Comparison of ENCODE assay signal across 9 cellular contexts in genomic region chrX:48886586-48886985, GRCh38. TPM values are rescaled to one million over a fixed set of nuclear protein-coding genes. Genes with fewer than 3 reads are reported as not detected.
DNase-seq lines count a peak whose midpoint lies in the region; ATAC-seq, FAIRE-seq and TF ChIP-seq lines count a peak whose summit lies in the region.
"Not testable (repeated sequence)": the region's sequence is repeated elsewhere in the genome, so short reads cannot be mapped to it uniquely, and the experiment has no call there.
"Had no signal": no experiment of that assay in that cellular context is flagged by ENCODE, and none has a peak within 500 bp of the region (broad histone marks: within the 10 kb centered on the region; RNA-seq: fewer than 3 reads in every experiment).

No MANE protein-coding gene starts in this region.

- H3K4me2 ChIP-seq in A549, result not testable (repeated sequence)

- not testable (repeated sequence) for H3K4me1 Mint-ChIP-seq in chondrocyte (ENCODE audit: low read depth)
- peaks cover 11% of the 10 kb centered on the region for H3K4me1 Mint-ChIP-seq in stimulated activated effector memory CD8-positive, alpha-beta T cell treated with anti-CD3 and anti-CD28 coated beads, Interleukin-12 subunit alpha, Interleukin-12 subunit beta, amount 100 ng/mL, for 72 hours

- not testable (repeated sequence) for TF ChIP-seq POLR2A in A549 (IDR thresholded peaks at IDR 0.05; ENCODE audit: low read length)

- not testable (repeated sequence) for TF ChIP-seq EP300 in A549 (IDR thresholded peaks at IDR 0.05)

- H3K9me3 ChIP-seq in A549, result not testable (repeated sequence)

- not testable (repeated sequence) for H3K27me3 Mint-ChIP-seq in chondrocyte (ENCODE audit: low read depth)

- H3K36me3 Mint-ChIP-seq in chondrocyte (ENCODE audit: low read depth); stimulated activated effector memory CD8-positive, alpha-beta T cell treated with anti-CD3 and anti-CD28 coated beads, Interleukin-12 subunit alpha, Interleukin-12 subunit beta, amount 100 ng/mL, for 72 hours: not testable (repeated sequence)

- H3K4me1 ChIP-seq in A549, result not testable (repeated sequence)

- CTCF ChIA-PET in A549 (lab: Yijun Ruan, JAX), result interaction anchor here (0.7 to 1.3 kb wide), 2 partner anchors 11 to 29 kb away, joined by 3 read pairs; partner anchors contain the start of genes PQBP1 and TIMM17B

- TF ChIP-seq RAD21 in A549 (conservative IDR thresholded peaks at IDR 0.05 in 1 of 2, IDR thresholded peaks at IDR 0.05 in 1 of 2), result not testable (repeated sequence)

- not testable (repeated sequence) for H3K9me3 Mint-ChIP-seq in chondrocyte (ENCODE audit: low read depth); stimulated activated effector memory CD8-positive, alpha-beta T cell treated with anti-CD3 and anti-CD28 coated beads, Interleukin-12 subunit alpha, Interleukin-12 subunit beta, amount 100 ng/mL, for 72 hours

- WGBS in A549 (ENCODE audit: missing lambda C conversion rate), result 58% methylated on average over 5 of the region's 5 CpGs

- not testable (repeated sequence) for H3K27ac ChIP-seq in A549

- H3K4me3 ChIP-seq in A549, result not testable (repeated sequence)

- POLR2A ChIA-PET in A549 (lab: Yijun Ruan, JAX), result not testable (repeated sequence)

- not testable (repeated sequence) for H3K4me3 Mint-ChIP-seq in chondrocyte (ENCODE audit: unreplicated experiment); stimulated activated effector memory CD8-positive, alpha-beta T cell treated with anti-CD3 and anti-CD28 coated beads, Interleukin-12 subunit alpha, Interleukin-12 subunit beta, amount 100 ng/mL, for 72 hours

- DNase-seq in A549 (ENCODE audit: low read depth in 1 of 2, low spot score in 1 of 2); stimulated activated effector memory CD8-positive, alpha-beta T cell treated with anti-CD3 and anti-CD28 coated beads, Interleukin-12 subunit alpha, Interleukin-12 subunit beta, amount 100 ng/mL, for 72 hours (ENCODE audit: low spot score in 2 of 2): not testable (repeated sequence)
- peak; percentile 20 for DNase-seq in chondrocyte (ENCODE audit: low spot score)
- DNase-seq in mesenteric fat pad (ENCODE audit: low spot score), result peak; percentile 64
- DNase-seq in ureter (ENCODE audit: low spot score), result peak; percentile 1

- not testable (repeated sequence) for H3K27ac Mint-ChIP-seq in chondrocyte (ENCODE audit: unreplicated experiment)
- H3K27ac Mint-ChIP-seq in stimulated activated effector memory CD8-positive, alpha-beta T cell treated with anti-CD3 and anti-CD28 coated beads, Interleukin-12 subunit alpha, Interleukin-12 subunit beta, amount 100 ng/mL, for 72 hours, result peak overlapping the region; percentile 26

- not testable (repeated sequence) for ATAC-seq in A549; stimulated activated effector memory CD8-positive, alpha-beta T cell treated with anti-CD3 and anti-CD28 coated beads, Interleukin-12 subunit alpha, Interleukin-12 subunit beta, amount 100 ng/mL, for 72 hours

- FAIRE-seq in A549 (lab: Jason Lieb, UNC), result peak; percentile 39

- not testable (repeated sequence) for TF ChIP-seq CTCF in A549 (IDR thresholded peaks at IDR 0.05); chondrocyte (IDR thresholded peaks at IDR 0.05)

RNA-seq across cellular contexts. Expression of gene TIMM17B, which starts 11.0 kb away (rescaled TPM):
- polyA plus RNA-seq in A549 (2011; rRNA removed) (68.9 and 71.8 TPM in 2 replicates), A549 (2017; fragmentation: RNase III; extraction: RNeasy Plus Mini Kit Qiagen cat#74134 plus additional on column Dnase treatment) (71.9 to 76.9 TPM (median 73.3 TPM) in 3 replicates)
- 176 and 203 TPM in 2 replicates for polyA plus RNA-seq in A549 (2012; cell fraction: cytosol; rRNA removed)
- 162 and 173 TPM in 2 replicates for polyA plus RNA-seq in A549 (2012; cell fraction: nucleus; rRNA removed)
- 51.2 and 55.1 TPM in 2 replicates for polyA minus RNA-seq in A549 (2011; rRNA and poly(A)+ RNA removed)
- total RNA-seq in chondrocyte (37.7 to 41.6 TPM (median 38.0 TPM) in 3 replicates), mesenteric fat pad (22.1 TPM), ureter (50.6 TPM)

RNA-seq across cellular contexts. Expression of gene PQBP1, which starts 11.1 kb away (rescaled TPM):
- polyA plus RNA-seq in A549 (2011; rRNA removed), result 119 and 125 TPM in 2 replicates
- polyA plus RNA-seq in A549 (2012; cell fraction: cytosol; rRNA removed), result 169 and 209 TPM in 2 replicates
- polyA plus RNA-seq in A549 (2012; cell fraction: nucleus; rRNA removed), result 204 and 214 TPM in 2 replicates
- polyA plus RNA-seq in A549 (2017; fragmentation: RNase III; extraction: RNeasy Plus Mini Kit Qiagen cat#74134 plus additional on column Dnase treatment), result 140 to 158 TPM (median 147 TPM) in 3 replicates
- polyA minus RNA-seq in A549 (2011; rRNA and poly(A)+ RNA removed), result 95.1 and 139 TPM in 2 replicates
- total RNA-seq in chondrocyte, result 58.4 to 61.7 TPM (median 61.7 TPM) in 3 replicates
- 50.6 TPM for total RNA-seq in mesenteric fat pad
- 65.1 TPM for total RNA-seq in ureter

RNA-seq across cellular contexts. Expression of gene SLC35A2, which starts 24.9 kb away (rescaled TPM):
- polyA plus RNA-seq in A549 (2011; rRNA removed), result 39.4 and 64.2 TPM in 2 replicates
- 47.0 and 62.4 TPM in 2 replicates for polyA plus RNA-seq in A549 (2012; cell fraction: cytosol; rRNA removed)
- polyA plus RNA-seq in A549 (2012; cell fraction: nucleus; rRNA removed), result 71.5 and 82.6 TPM in 2 replicates
- polyA plus RNA-seq in A549 (2017; fragmentation: RNase III; extraction: RNeasy Plus Mini Kit Qiagen cat#74134 plus additional on column Dnase treatment), result 42.3 to 50.2 TPM (median 49.0 TPM) in 3 replicates
- 53.2 and 68.1 TPM in 2 replicates for polyA minus RNA-seq in A549 (2011; rRNA and poly(A)+ RNA removed)
- total RNA-seq in chondrocyte, result 32.3 to 39.2 TPM (median 38.9 TPM) in 3 replicates
- 24.5 TPM for total RNA-seq in mesenteric fat pad
- 38.4 TPM for total RNA-seq in ureter

RNA-seq across cellular contexts. Expression of gene PIM2, which starts 32.2 kb away (rescaled TPM):
- polyA plus RNA-seq in A549 (2011; rRNA removed), result 8.2 and 8.5 TPM in 2 replicates
- 10.0 and 11.2 TPM in 2 replicates for polyA plus RNA-seq in A549 (2012; cell fraction: cytosol; rRNA removed)
- 18.2 and 21.9 TPM in 2 replicates for polyA plus RNA-seq in A549 (2012; cell fraction: nucleus; rRNA removed)
- 7.9 to 8.8 TPM (median 7.9 TPM) in 3 replicates for polyA plus RNA-seq in A549 (2017; fragmentation: RNase III; extraction: RNeasy Plus Mini Kit Qiagen cat#74134 plus additional on column Dnase treatment)
- polyA minus RNA-seq in A549 (2011; rRNA and poly(A)+ RNA removed), result 9.0 and 12.3 TPM in 2 replicates
- total RNA-seq in chondrocyte, result 4.3 to 5.1 TPM (median 4.6 TPM) in 3 replicates
- total RNA-seq in mesenteric fat pad, result 5.7 TPM
- 13.6 TPM for total RNA-seq in ureter

RNA-seq across cellular contexts. Expression of gene PCSK1N, which starts 51.2 kb away (rescaled TPM):
- polyA plus RNA-seq in A549 (2011; rRNA removed) (1.7 and 3.0 TPM in 2 replicates), A549 (2017; fragmentation: RNase III; extraction: RNeasy Plus Mini Kit Qiagen cat#74134 plus additional on column Dnase treatment) (15.9 to 22.9 TPM (median 21.2 TPM) in 3 replicates)
- 19.1 and 28.3 TPM in 2 replicates for polyA plus RNA-seq in A549 (2012; cell fraction: cytosol; rRNA removed)
- 16.3 and 28.5 TPM in 2 replicates for polyA plus RNA-seq in A549 (2012; cell fraction: nucleus; rRNA removed)
- 0.83 and 1.5 TPM in 2 replicates for polyA minus RNA-seq in A549 (2011; rRNA and poly(A)+ RNA removed)
- total RNA-seq in chondrocyte (58.7 to 74.2 TPM (median 69.2 TPM) in 3 replicates), mesenteric fat pad (not detected), ureter (4.5 TPM)
- total RNA-seq: B cell had no signal
- polyA plus RNA-seq: AG04450, BJ, CD14-positive monocyte had no signal
